25 cellular contexts compared by ENCODE assay signal in the genomic region with DNA sequence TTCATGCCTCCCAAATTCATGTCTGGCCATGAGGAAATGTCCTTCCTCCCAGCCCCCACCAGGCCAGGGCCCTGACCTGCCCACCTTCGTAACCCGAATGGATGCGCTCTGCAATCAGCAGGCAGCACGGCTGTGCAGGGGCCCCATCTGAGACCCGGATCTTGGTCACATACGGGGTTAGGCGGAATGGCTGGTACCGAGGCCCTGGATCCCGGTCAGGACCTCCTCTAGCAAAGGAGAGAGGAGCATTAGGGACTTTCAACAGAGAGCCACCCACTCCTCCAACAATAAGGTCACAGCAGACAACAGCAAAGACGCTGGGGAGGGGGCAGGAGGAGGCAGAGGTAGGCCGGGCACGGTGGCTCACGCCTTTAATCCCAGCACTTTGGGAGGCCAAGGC. TPM values are rescaled to one million over a fixed set of nuclear protein-coding genes. Genes with fewer than 3 reads are reported as not detected.
DNase-seq lines count a peak whose midpoint lies in the region; ATAC-seq and TF ChIP-seq lines count a peak whose summit lies in the region.
"Had no signal": no experiment of that assay in that cellular context is flagged by ENCODE, and none has a peak within 500 bp of the region (broad histone marks: within the 10 kb centered on the region; RNA-seq: fewer than 3 reads in every experiment).

No MANE protein-coding gene starts in this region.

- TF ChIP-seq CTCF in gastroesophageal sphincter (IDR thresholded peaks at IDR 0.05) (no peak), sigmoid colon (IDR thresholded peaks at IDR 0.05) (no peak)

- no peak for TF ChIP-seq EP300 in gastroesophageal sphincter (IDR thresholded peaks at IDR 0.05)
- no peak for TF ChIP-seq EP300 in sigmoid colon (IDR thresholded peaks at IDR 0.05)

- TF ChIP-seq POLR2A in gastroesophageal sphincter (IDR thresholded peaks at IDR 0.05) (no peak), sigmoid colon (IDR thresholded peaks at IDR 0.05) (no peak)

- peak in 2 of 3 donors; percentile 48 to 51 for DNase-seq in right cardiac atrium
- DNase-seq in left ventricle myocardium superior = no peak
- DNase-seq in sigmoid colon = peak; percentile 69
- no peak for DNase-seq in H4 (ENCODE audit: low spot score)
- DNase-seq in activated naive CD4-positive, alpha-beta T cell (lab: John Stamatoyannopoulos, UW) = no peak
- DNase-seq in iPS-NIHi7 (ENCODE audit: extremely low spot score) = no peak
- DNase-seq: activated T-cell treated with anti-CD3 and anti-CD28 coated beads, Interleukin-2, amount 50 U/mL, for 48 hours; effector CD4-positive, alpha-beta T cell; erythroblast; foreskin melanocyte; GM23248; hypothalamus; Kasumi-1; mesenchymal stem cell; NCI-H1105; NCI-H2081; SIG-M5; stimulated activated CD4-positive, alpha-beta T cell treated with anti-CD3 and anti-CD28 coated beads, Interleukin-1b, Interleukin-23, amount 100 ng/mL, for 48 hours; T-cell had no signal

- 88% methylated on average over 13 of the region's 13 CpGs for WGBS in right cardiac atrium
- 60% methylated on average over 1 of the region's 13 CpGs; no CpG with 5 or more reads in 1 of the 2 donors for WGBS in gastroesophageal sphincter (ENCODE audit: low coverage in 1 of 2), 2 donors
- 93 to 94% methylated on average over 13 of the region's 13 CpGs for WGBS in sigmoid colon, 2 donors

- intact Hi-C loops in right cardiac atrium (cut with DNase I) (loop anchor here in 1 of 4 donors (10.0 kb wide), 1 partner anchor 304 kb away; no protein-coding TSS in a partner anchor), left ventricle myocardium superior (cut with micrococcal nuclease) (no loop called here), sigmoid colon (cut with DNase I) (no loop called here)

- H3K27ac ChIP-seq in right cardiac atrium (ENCODE audit: low read length) (no peak overlapping the region), gastroesophageal sphincter (peak overlapping the region in 3 of 4 donors; percentile 99 to 100 (median 99)), sigmoid colon (peak overlapping the region; percentile 99 to 100 (median 100))
- H3K27ac ChIP-seq: GM23248 had no signal

- H3K36me3 ChIP-seq in gastroesophageal sphincter (peaks cover 12 to 81% of the 10 kb centered on the region in 2 donors), sigmoid colon (peaks cover 72 to 80% (median 78%) of the 10 kb centered on the region in 4 donors)

- ATAC-seq in right cardiac atrium = no peak
- no peak for ATAC-seq in left ventricle myocardium superior
- ATAC-seq in gastroesophageal sphincter = no peak
- ATAC-seq in GM18498 (IDR thresholded peaks at IDR 0.05; ENCODE audit: unreplicated experiment) = no peak
- ATAC-seq: stimulated activated effector memory CD8-positive, alpha-beta T cell treated with anti-CD3 and anti-CD28 coated beads, Interleukin-12 subunit alpha, Interleukin-12 subunit beta, amount 100 ng/mL, for 72 hours; T-cell had no signal

- H3K4me3 ChIP-seq in right cardiac atrium (ENCODE audit: low read length) = no peak overlapping the region
- no peak overlapping the region for H3K4me3 ChIP-seq in gastroesophageal sphincter
- H3K4me3 ChIP-seq in sigmoid colon = no peak overlapping the region
- H3K4me3 ChIP-seq: GM23248, skin epidermis had no signal

- peaks cover 19% of the 10 kb centered on the region for H3K4me1 ChIP-seq in right cardiac atrium (ENCODE audit: control insufficient read depth, insufficient read depth, low read length)
- peaks cover 0 to 86% (median 29%) of the 10 kb centered on the region in 3 donors for H3K4me1 ChIP-seq in gastroesophageal sphincter
- H3K4me1 ChIP-seq in sigmoid colon = peaks cover 0 to 62% (median 51%) of the 10 kb centered on the region in 4 donors

- no peaks in the 10 kb centered on the region for H3K27me3 ChIP-seq in right cardiac atrium (ENCODE audit: control insufficient read depth, insufficient read depth)
- H3K27me3 ChIP-seq in gastroesophageal sphincter = no peaks in the 10 kb centered on the region
- H3K27me3 ChIP-seq in sigmoid colon = no peaks in the 10 kb centered on the region

- H3K9me3 ChIP-seq in right cardiac atrium (ENCODE audit: control insufficient read depth, low read length) (no peaks in the 10 kb centered on the region), gastroesophageal sphincter (no peaks in the 10 kb centered on the region), sigmoid colon (no peaks in the 10 kb centered on the region)

RNA-seq across cellular contexts. Expression of a gene that starts 3.6 kb away (rescaled TPM):
- total RNA-seq in right cardiac atrium (100 to 1,000 TPM in 3 of 4 donors, 10 to 100 TPM in 1; 96.2 to 150 (median 124) TPM), left ventricle myocardium superior (126 TPM), gastroesophageal sphincter (100 to 1,000 TPM in 3 of 4 donors, 10 to 100 TPM in 1; 67.1 to 188 (median 136) TPM), sigmoid colon (100 to 1,000 TPM in 2 of 4 donors, 10 to 100 TPM in 2; 60.3 to 153 (median 84.5) TPM)
- polyA plus RNA-seq in right cardiac atrium (110 TPM), sigmoid colon (10 to 100 TPM; 30.5 to 67.7 (median 34.2) TPM)
- 4.4 and 4.6 TPM in 2 replicates for total RNA-seq in H4 (2014; rRNA removed; shearing (Covaris generic))

RNA-seq across cellular contexts. Expression of a gene that starts 14.2 kb away (rescaled TPM):
- total RNA-seq in right cardiac atrium = 10 to 100 TPM; 68.7 to 74.9 (median 71.8) TPM
- polyA plus RNA-seq in right cardiac atrium = 50.2 TPM
- total RNA-seq in left ventricle myocardium superior = 62.3 TPM
- total RNA-seq in gastroesophageal sphincter = 10 to 100 TPM; 14.6 to 39.8 (median 33.4) TPM
- 10 to 100 TPM; 20.4 to 29.6 (median 27.3) TPM for total RNA-seq in sigmoid colon
- polyA plus RNA-seq in sigmoid colon = 10 to 100 TPM; 37.7 to 57.1 (median 54.9) TPM
- total RNA-seq in H4 (2014; rRNA removed; shearing (Covaris generic)) = 0.64 TPM in 2 replicates

RNA-seq across cellular contexts. Expression of a gene that starts 24.7 kb away (rescaled TPM):
- total RNA-seq in right cardiac atrium (under 1 TPM; 0.62 to 0.76 (median 0.73) TPM), left ventricle myocardium superior (not detected), gastroesophageal sphincter (under 1 TPM in 2 of 4 donors, not detected in 2; 0.89 to 0.94 TPM), sigmoid colon (not detected)
- polyA plus RNA-seq in right cardiac atrium (0.25 TPM), sigmoid colon (under 1 TPM in 1 of 3 donors, not detected in 2; 0.16 TPM)
- total RNA-seq in H4 (2014; rRNA removed; shearing (Covaris generic)) = 0.14 TPM in 1 of 2 replicates, not detected in the other
- total RNA-seq: GM23248 had no signal
- polyA plus RNA-seq: BJ, GM23248 had no signal

RNA-seq across cellular contexts. Expression of a gene that starts 27.6 kb away (rescaled TPM):
- 10 to 100 TPM in 2 of 4 donors, 1 to 10 TPM in 2; 7.1 to 11.4 (median 9.2) TPM for total RNA-seq in right cardiac atrium
- polyA plus RNA-seq in right cardiac atrium = 7.2 TPM
- 5.2 TPM for total RNA-seq in left ventricle myocardium superior
- 10 to 100 TPM; 11.2 to 18.8 (median 15.5) TPM for total RNA-seq in gastroesophageal sphincter
- 10 to 100 TPM in 3 of 4 donors, 1 to 10 TPM in 1; 8.3 to 61.7 (median 20.6) TPM for total RNA-seq in sigmoid colon
- 10 to 100 TPM in 1 of 3 donors, 1 to 10 TPM in 2; 4.6 to 20.8 (median 7.2) TPM for polyA plus RNA-seq in sigmoid colon
- total RNA-seq in H4 (2014; rRNA removed; shearing (Covaris generic)) = 1.7 and 13.3 TPM in 2 replicates

RNA-seq across cellular contexts. Expression of a gene that starts 30.2 kb away (rescaled TPM):
- not detected for total RNA-seq in right cardiac atrium
- polyA plus RNA-seq in right cardiac atrium = not detected
- total RNA-seq in left ventricle myocardium superior = not detected
- under 1 TPM in 1 of 4 donors, not detected in 3; 0.37 TPM for total RNA-seq in gastroesophageal sphincter
- total RNA-seq in sigmoid colon = not detected
- under 1 TPM in 1 of 3 donors, not detected in 2; 0.17 TPM for polyA plus RNA-seq in sigmoid colon
- not detected in 2 replicates for total RNA-seq in H4 (2014; rRNA removed; shearing (Covaris generic))
- total RNA-seq: myocyte had no signal

Comparison
In these comparisons a context has a peak if more than half of its experiments do, and no peak if none do; other contexts are left out.
1. DNase-seq: peak in right cardiac atrium (2 of 3) and sigmoid colon (single experiment); none in left ventricle myocardium superior (single experiment), H4 (single experiment), activated naive CD4-positive, alpha-beta T cell (0 of 4) and iPS-NIHi7 (single experiment).
2. RNA of a gene that starts 3.6 kb away (total RNA-seq): 67.1 to 188 TPM in gastroesophageal sphincter, 96.2 to 150 TPM in right cardiac atrium, 126 TPM in left ventricle myocardium superior (single experiment) and 60.3 to 153 TPM in sigmoid colon; 4.4 to 4.6 TPM in H4; every median in the first group is over 10 times any median in the second.